Comparison of ENCODE assay signal across 13 cellular contexts in the genomic region with DNA sequence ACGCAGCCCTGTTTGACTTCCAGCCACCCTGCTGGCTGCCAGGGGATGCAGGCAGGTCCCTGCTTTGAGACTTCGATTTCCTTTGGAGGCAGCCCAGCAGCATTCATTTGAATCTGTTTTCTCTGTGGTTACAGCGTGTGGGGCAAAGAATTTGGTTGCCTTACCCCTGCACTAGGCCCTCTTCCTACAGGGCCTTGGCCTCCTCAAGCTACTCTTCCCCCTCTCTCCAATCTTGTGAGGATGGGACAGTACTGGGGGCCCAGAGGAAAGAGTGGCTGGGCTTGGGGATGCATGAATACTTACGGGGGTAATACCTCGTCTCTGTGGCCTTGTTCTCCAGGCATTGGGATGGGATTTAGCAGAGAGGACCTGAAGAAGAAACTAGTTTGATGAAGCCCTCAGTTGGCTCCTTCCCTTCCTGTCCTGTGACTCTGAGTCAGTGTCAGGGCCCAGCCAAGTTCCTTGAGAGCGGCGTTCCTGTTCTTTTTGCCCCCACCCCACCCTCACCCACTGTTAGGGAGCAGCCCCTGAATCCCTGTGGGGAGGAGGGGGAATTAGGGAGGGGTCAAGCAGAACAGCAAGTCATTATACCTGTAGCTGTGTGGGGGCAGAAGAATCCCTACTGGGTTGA. TPM values are rescaled to one million over a fixed set of nuclear protein-coding genes. Genes with fewer than 3 reads are reported as not detected.
DNase-seq lines count a peak whose midpoint lies in the region; ATAC-seq and TF ChIP-seq lines count a peak whose summit lies in the region.
"Had no signal": no experiment of that assay in that cellular context is flagged by ENCODE, and none has a peak within 500 bp of the region (broad histone marks: within the 10 kb centered on the region; RNA-seq: fewer than 3 reads in every experiment).

No MANE protein-coding gene starts in this region.

- peaks cover 6% of the 10 kb centered on the region for H3K4me1 Mint-ChIP-seq in activated CD4-positive, alpha-beta T cell treated with anti-CD3 and anti-CD28 coated beads, Interleukin-2, amount 10 ng/mL, durations not matched to agents 7 days and 5 days

- no peak overlapping the region for H3K4me3 Mint-ChIP-seq in activated CD4-positive, alpha-beta T cell treated with anti-CD3 and anti-CD28 coated beads, Interleukin-2, amount 10 ng/mL, durations not matched to agents 7 days and 5 days

- intact Hi-C loops in lower lobe of right lung (cut with DNase I), result no loop called here

- POLR2A ChIA-PET in activated CD4-positive, alpha-beta T cell treated with anti-CD3 and anti-CD28 coated beads, Interleukin-2, amount 10 ng/mL, durations not matched to agents 7 days and 5 days (lab: Charles Lee), result no interaction called here

- CTCF ChIA-PET in activated CD4-positive, alpha-beta T cell treated with anti-CD3 and anti-CD28 coated beads, Interleukin-2, amount 10 ng/mL, durations not matched to agents 7 days and 5 days (lab: Charles Lee), result interaction anchor here (1.0 kb wide), 1 partner anchor 23 kb away, joined by 3 read pairs; no protein-coding TSS in a partner anchor

- ATAC-seq in lower lobe of right lung, result peak; percentile 23 to 26

- H3K36me3 ChIP-seq in lower lobe of right lung (peaks cover 51% of the 10 kb centered on the region), thymus (ENCODE audit: control insufficient read depth, insufficient read depth) (no peaks in the 10 kb centered on the region)

- H3K4me3 ChIP-seq in lower lobe of right lung (no peak overlapping the region), thymus (ENCODE audit: low read length) (no peak overlapping the region)

- no peak for TF ChIP-seq CTCF in lower lobe of right lung (IDR thresholded peaks at IDR 0.05)

- H3K27me3 ChIP-seq in lower lobe of right lung (ENCODE audit: low read depth) (no peaks in the 10 kb centered on the region), thymus (ENCODE audit: control insufficient read depth, insufficient read depth) (no peaks in the 10 kb centered on the region)

- no peaks in the 10 kb centered on the region for H3K27me3 Mint-ChIP-seq in activated CD4-positive, alpha-beta T cell treated with anti-CD3 and anti-CD28 coated beads, Interleukin-2, amount 10 ng/mL, durations not matched to agents 7 days and 5 days

- H3K9me3 ChIP-seq in lower lobe of right lung, result no peaks in the 10 kb centered on the region
- H3K9me3 ChIP-seq in thymus (ENCODE audit: control insufficient read depth), result no peaks in the 10 kb centered on the region

- no peak overlapping the region for H3K27ac Mint-ChIP-seq in activated CD4-positive, alpha-beta T cell treated with anti-CD3 and anti-CD28 coated beads, Interleukin-2, amount 10 ng/mL, durations not matched to agents 7 days and 5 days
- H3K27ac Mint-ChIP-seq: activated T-helper 2 cell treated with anti-CD3 and anti-CD28 coated beads, Interferon-gamma antibody, Interleukin-2, Interleukin-4, amounts not matched to agents 10 μg/mL and 5 μg/mL and 100 μg/mL, durations not matched to agents 14 hours and 24 hours and 36 hours had no signal

- H3K4me1 ChIP-seq in lower lobe of right lung (peaks cover 77% of the 10 kb centered on the region), thymus (ENCODE audit: control insufficient read depth, insufficient read depth, low read length) (no peaks in the 10 kb centered on the region)

- WGBS in thymus, result 97% methylated on average over 7 of the region's 7 CpGs

- H3K36me3 Mint-ChIP-seq in activated CD4-positive, alpha-beta T cell treated with anti-CD3 and anti-CD28 coated beads, Interleukin-2, amount 10 ng/mL, durations not matched to agents 7 days and 5 days (ENCODE audit: low read depth), result no peaks in the 10 kb centered on the region

- H3K27ac ChIP-seq in cingulate gyrus (ENCODE audit: low read depth, low read length) (peak overlapping the region; percentile 73), lower lobe of right lung (peak overlapping the region; percentile 73), thymus (ENCODE audit: low read depth) (peak overlapping the region; percentile 39)

- DNase-seq in HT1080 (ENCODE audit: low read depth) (peak; percentile 61), lower lobe of right lung (no peak), NCI-H748 treated with DMSO at 0.1 percent for 48 hours (lab: John Stamatoyannopoulos, UW) (no peak)
- no peak for DNase-seq in activated CD8-positive, alpha-beta memory T cell treated with anti-CD3 and anti-CD28 coated beads, Interleukin-2, amount 50 U/mL, for 4 hours
- no peak for DNase-seq in activated CD4-positive, alpha-beta T cell treated with anti-CD3 and anti-CD28 coated beads, Interleukin-2, amount 10 ng/mL, durations not matched to agents 7 days and 5 days
- DNase-seq in stimulated activated CD4-positive, alpha-beta T cell treated with anti-CD3 and anti-CD28 coated beads, Interleukin-12 subunit alpha, Interleukin-12 subunit beta, amount 100 ng/mL, for 4 hours, result no peak
- DNase-seq: NCI-H524 treated with DMSO at 0.1 percent for 48 hours; stimulated activated CD4-positive, alpha-beta T cell treated with anti-CD3 and anti-CD28 coated beads, Interleukin-2, amount 100 ng/mL, for 48 hours had no signal

- H3K9me3 Mint-ChIP-seq in activated CD4-positive, alpha-beta T cell treated with anti-CD3 and anti-CD28 coated beads, Interleukin-2, amount 10 ng/mL, durations not matched to agents 7 days and 5 days, result no peaks in the 10 kb centered on the region
- H3K9me3 Mint-ChIP-seq: activated T-helper 2 cell treated with anti-CD3 and anti-CD28 coated beads, Interferon-gamma antibody, Interleukin-2, Interleukin-4, amounts not matched to agents 10 μg/mL and 5 μg/mL and 100 μg/mL, durations not matched to agents 14 hours and 24 hours and 36 hours had no signal

RNA-seq across cellular contexts. Expression of gene LRP1-AS, which starts 5.1 kb away (rescaled TPM):
- not detected in 2 replicates for total RNA-seq in HT1080 (2014; rRNA removed; shearing (Covaris generic))
- polyA plus RNA-seq in HT1080 (2015; cell fraction: cytosol; rRNA removed), result 0.41 TPM in 1 of 2 replicates, not detected in the other
- not detected in 2 replicates for polyA plus RNA-seq in HT1080 (2015; cell fraction: nucleus; rRNA removed)
- total RNA-seq in lower lobe of right lung, result not detected
- polyA plus RNA-seq in thymus, result not detected
- total RNA-seq in activated CD4-positive, alpha-beta T cell treated with anti-CD3 and anti-CD28 coated beads, Interleukin-2, amount 10 ng/mL, durations not matched to agents 7 days and 5 days, result not detected
- total RNA-seq: activated T-helper 2 cell treated with anti-CD3 and anti-CD28 coated beads, Interferon-gamma antibody, Interleukin-2, Interleukin-4, amounts not matched to agents 10 μg/mL and 5 μg/mL and 100 μg/mL, durations not matched to agents 14 hours and 24 hours and 36 hours; G401; mononuclear cell had no signal

RNA-seq across cellular contexts. Expression of gene LRP1, which starts 24.2 kb away (rescaled TPM):
- total RNA-seq in HT1080 (2014; rRNA removed; shearing (Covaris generic)), result 12.5 and 14.8 TPM in 2 replicates
- 8.4 and 10.0 TPM in 2 replicates for polyA plus RNA-seq in HT1080 (2015; cell fraction: cytosol; rRNA removed)
- 146 and 164 TPM in 2 replicates for polyA plus RNA-seq in HT1080 (2015; cell fraction: nucleus; rRNA removed)
- 404 TPM for total RNA-seq in lower lobe of right lung
- polyA plus RNA-seq in thymus, result 22.6 TPM
- total RNA-seq in activated CD4-positive, alpha-beta T cell treated with anti-CD3 and anti-CD28 coated beads, Interleukin-2, amount 10 ng/mL, durations not matched to agents 7 days and 5 days, result under 1 TPM; 0.94 TPM

RNA-seq across cellular contexts. Expression of gene STAT6, which starts 41.4 kb away (rescaled TPM):
- 107 and 118 TPM in 2 replicates for total RNA-seq in HT1080 (2014; rRNA removed; shearing (Covaris generic))
- polyA plus RNA-seq in HT1080 (2015; cell fraction: cytosol; rRNA removed), result 57.6 and 60.6 TPM in 2 replicates
- 192 and 225 TPM in 2 replicates for polyA plus RNA-seq in HT1080 (2015; cell fraction: nucleus; rRNA removed)
- 269 TPM for total RNA-seq in lower lobe of right lung
- polyA plus RNA-seq in thymus, result 236 TPM
- total RNA-seq in activated CD4-positive, alpha-beta T cell treated with anti-CD3 and anti-CD28 coated beads, Interleukin-2, amount 10 ng/mL, durations not matched to agents 7 days and 5 days, result 100 to 1,000 TPM; 239 to 242 TPM

Comparison
In these comparisons a context has a peak if more than half of its experiments do, and no peak if none do; other contexts are left out.
1. RNA of gene LRP1, which starts 24.2 kb away (total RNA-seq): 404 TPM in lower lobe of right lung (single experiment); 12.5 to 14.8 TPM in HT1080 and 0.94 TPM in activated CD4-positive, alpha-beta T cell treated with anti-CD3 and anti-CD28 coated beads, Interleukin-2, amount 10 ng/mL, durations not matched to agents 7 days and 5 days; every median in the first group is over 10 times any median in the second.
2. Peak in every context shown above with its lines, with median percentiles within 50 percentile points of each other: H3K27ac ChIP-seq.